16 cellular contexts compared by ENCODE assay signal in the genomic region with DNA sequence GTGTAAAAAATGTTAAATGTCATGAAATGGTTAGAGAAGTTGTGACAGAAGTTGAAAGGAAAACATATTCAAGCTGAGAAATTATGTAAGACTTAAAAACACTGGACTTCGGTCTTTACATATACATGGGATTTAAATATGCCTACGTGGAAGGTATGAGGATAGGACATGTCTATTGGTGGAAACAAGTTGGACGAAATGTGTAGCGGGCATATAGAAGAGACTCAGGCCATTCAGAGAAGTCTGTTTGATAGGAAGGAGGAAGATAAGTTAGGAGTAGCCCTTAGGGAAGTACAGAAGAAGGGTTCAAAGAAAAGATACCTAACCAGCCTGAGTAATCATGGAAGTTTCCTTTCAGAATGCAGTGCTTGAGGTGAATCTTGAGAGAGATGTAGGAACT. TPM values are rescaled to one million over a fixed set of nuclear protein-coding genes. Genes with fewer than 3 reads are reported as not detected.
DNase-seq lines count a peak whose midpoint lies in the region; ATAC-seq, FAIRE-seq and TF ChIP-seq lines count a peak whose summit lies in the region.
"Had no signal": no experiment of that assay in that cellular context is flagged by ENCODE, and none has a peak within 500 bp of the region (broad histone marks: within the 10 kb centered on the region; RNA-seq: fewer than 3 reads in every experiment).

No MANE protein-coding gene starts in this region.

- peak overlapping the region; percentile 14 for H4K91ac ChIP-seq in IMR-90 (ENCODE audit: insufficient read depth, low read depth, low read length)
- H4K91ac ChIP-seq in mesenchymal stem cell (ENCODE audit: low read length) = no peak overlapping the region

- H3K9me3 ChIP-seq in A549 = no peaks in the 10 kb centered on the region
- no peaks in the 10 kb centered on the region for H3K9me3 ChIP-seq in IMR-90 (ENCODE audit: control insufficient read depth, insufficient read depth, low read length)
- no peaks in the 10 kb centered on the region for H3K9me3 ChIP-seq in mesenchymal stem cell (ENCODE audit: control insufficient read depth, low read length)
- H3K9me3 ChIP-seq: BE2C, HAP-1 had no signal

- H3K14ac ChIP-seq in IMR-90 (replicated peaks; ENCODE audit: low read depth, low read length) = peak overlapping the region; percentile 73
- no peak overlapping the region for H3K14ac ChIP-seq in mesenchymal stem cell (ENCODE audit: low read length in 2 of 2)

- WGBS in A549 (ENCODE audit: missing lambda C conversion rate) = 55% methylated on average over 4 of the region's 4 CpGs
- WGBS in IMR-90 (ENCODE audit: extremely low coverage in 2 of 2, insufficient read length in 1 of 2), 2 experiments = no CpG with 5 or more reads among the region's 4 CpGs
- 97% methylated on average over 4 of the region's 4 CpGs for WGBS in mesenchymal stem cell

- H3K4me2 ChIP-seq in A549 = peak overlapping the region; percentile 79
- no peak overlapping the region for H3K4me2 ChIP-seq in IMR-90 (ENCODE audit: low read depth, low read length)
- no peak overlapping the region for H3K4me2 ChIP-seq in mesenchymal stem cell (ENCODE audit: low read length, poor library complexity, severe bottlenecking)

- no peaks in the 10 kb centered on the region for H3K27me3 ChIP-seq in IMR-90 (ENCODE audit: control insufficient read depth, insufficient read depth, low read length)
- no peaks in the 10 kb centered on the region for H3K27me3 ChIP-seq in mesenchymal stem cell (ENCODE audit: control insufficient read depth in 1 of 2, insufficient read depth in 1 of 2, low read length in 2 of 2)
- H3K27me3 ChIP-seq: BE2C had no signal

- no TSS peak for BruUV-seq in IMR-90 (replicated peaks; lab: Mats Ljungman, UMichigan)

- no peaks in the 10 kb centered on the region; the same call in 1 of the 2 replicates for H4K20me1 ChIP-seq in IMR-90 (ENCODE audit: insufficient read depth, low read length)

- no peaks in the 10 kb centered on the region; the same call in 1 of the 2 replicates for H3K36me3 ChIP-seq in IMR-90 (ENCODE audit: control insufficient read depth, insufficient read depth, low read length)
- H3K36me3 ChIP-seq in mesenchymal stem cell (ENCODE audit: control insufficient read depth in 1 of 2, insufficient read depth in 2 of 2, low read depth in 1 of 2, low read length in 2 of 2) = peaks cover 0 to 2% of the 10 kb centered on the region in 2 experiments
- H3K36me3 ChIP-seq: HAP-1 had no signal

- H2BK20ac ChIP-seq in IMR-90 (ENCODE audit: low read depth, low read length) = peak overlapping the region; percentile 27

- CTCF ChIA-PET in A549 (lab: Yijun Ruan, JAX) = interaction anchor here (0.8 to 1.2 kb wide), 2 partner anchors 13 to 45 kb away, joined by 3 read pairs; no protein-coding TSS in a partner anchor
- CTCF ChIA-PET in IMR-90 (lab: Yijun Ruan, JAX) = interaction anchor here (0.6 to 0.8 kb wide), 2 partner anchors 80 to 385 kb away, joined by 3 to 6 read pairs; no protein-coding TSS in a partner anchor

- H2AK5ac ChIP-seq in IMR-90 (ENCODE audit: low read depth, low read length) = peak overlapping the region; percentile 23
- H2AK5ac ChIP-seq in mesenchymal stem cell (ENCODE audit: low read length, severe bottlenecking) = peak overlapping the region; percentile 50

- no peak for TF ChIP-seq CTCF in A549 (IDR thresholded peaks at IDR 0.05)
- no peak for TF ChIP-seq CTCF in IMR-90 (conservative IDR thresholded peaks at IDR 0.05; ENCODE audit: low read depth, low read length)
- no peak for TF ChIP-seq CTCF in coronary artery (IDR thresholded peaks at IDR 0.05)

- H3K4me1 ChIP-seq in A549 = peaks cover 58% of the 10 kb centered on the region
- peaks cover 7% of the 10 kb centered on the region for H3K4me1 ChIP-seq in IMR-90 (ENCODE audit: control insufficient read depth, insufficient read depth, low read length)
- no peaks in the 10 kb centered on the region for H3K4me1 ChIP-seq in mesenchymal stem cell (ENCODE audit: control insufficient read depth, insufficient read depth, low read depth, low read length)
- H3K4me1 ChIP-seq: HAP-1 had no signal

- H2BK12ac ChIP-seq in mesenchymal stem cell (ENCODE audit: low read length in 2 of 2) = no peak overlapping the region

- dilution Hi-C loops in IMR-90 (cut with HindIII; ENCODE audit: low sequenced_read_pairs, unreplicated experiment) = no loop called here

- H3K4me3 ChIP-seq in A549 (no peak overlapping the region; the same call in 2 of the 3 replicates), IMR-90 (ENCODE audit: insufficient read depth, low read depth, low read length) (no peak overlapping the region), mesenchymal stem cell (ENCODE audit: insufficient read depth in 1 of 2, low read depth in 1 of 2, low read length in 2 of 2) (no peak overlapping the region), coronary artery (no peak overlapping the region)
- H3K4me3 ChIP-seq: HAP-1 had no signal

- no peak overlapping the region for H3K9ac ChIP-seq in IMR-90 (ENCODE audit: low read depth, low read length)
- H3K9ac ChIP-seq in mesenchymal stem cell (ENCODE audit: low read length) = no peak overlapping the region

- peak overlapping the region; percentile 62 to 89 for H3K27ac ChIP-seq in A549
- no peak overlapping the region for H3K27ac ChIP-seq in IMR-90 (ENCODE audit: insufficient read depth, low read length)
- H3K27ac ChIP-seq in mesenchymal stem cell (ENCODE audit: low read length, poor library complexity, severe bottlenecking) = no peak overlapping the region
- no peak overlapping the region for H3K27ac ChIP-seq in coronary artery
- H3K27ac ChIP-seq: C4-2B had no signal

- no peak overlapping the region for H2AFZ ChIP-seq in IMR-90 (replicated peaks; ENCODE audit: low read length, poor library complexity)
- no peak overlapping the region for H2AFZ ChIP-seq in mesenchymal stem cell (ENCODE audit: low read depth, low read length)

- H3K79me1 ChIP-seq in IMR-90 (ENCODE audit: low read depth in 1 of 2, low read length in 2 of 2) = no peaks in the 10 kb centered on the region; a peak in 1 of 4 replicates
- H3K79me1 ChIP-seq in mesenchymal stem cell (replicated peaks; ENCODE audit: low read length, poor library complexity, severe bottlenecking) = peaks cover 13% of the 10 kb centered on the region

- in situ Hi-C loops in IMR-90 (cut with MboI; ENCODE audit: low sequenced_read_pairs) = no loop called here

- FAIRE-seq in A549 (lab: Jason Lieb, UNC) (no peak), urothelium cell line (lab: Jason Lieb, UNC) (peak; percentile 53)
- FAIRE-seq: GM12892, GM18507, H1 had no signal

- ATAC-seq in A549 = peak; percentile 37 to 49; a peak in 4 of 6 replicates
- ATAC-seq in IMR-90 (ENCODE audit: low read depth) = no peak
- no peak for ATAC-seq in GM19467 (IDR thresholded peaks at IDR 0.05; ENCODE audit: unreplicated experiment)

- H4K5ac ChIP-seq in IMR-90 (ENCODE audit: low read depth, low read length) = peak overlapping the region; percentile 71; the same call in 1 of the 2 replicates

- H3K56ac ChIP-seq in IMR-90 (ENCODE audit: extremely low read depth, insufficient read depth, low read length) = no peak overlapping the region

- peak overlapping the region; percentile 62 for H3K4ac ChIP-seq in IMR-90 (ENCODE audit: low read depth, low read length)
- no peak overlapping the region for H3K4ac ChIP-seq in mesenchymal stem cell (ENCODE audit: low read depth in 1 of 2, low read length in 2 of 2)

- H2BK120ac ChIP-seq in IMR-90 (ENCODE audit: low read depth, low read length) = peak overlapping the region; percentile 59
- H2BK120ac ChIP-seq in mesenchymal stem cell (ENCODE audit: low read depth, low read length) = no peak overlapping the region

- DNase-seq in A549 (ENCODE audit: low read depth in 1 of 2, low spot score in 1 of 2) (no peak), IMR-90 (no peak), mesenchymal stem cell (no peak), urothelium cell line (ENCODE audit: low spot score) (no peak), coronary artery (ENCODE audit: low spot score) (no peak)
- DNase-seq: BE2C; CD4-positive, alpha-beta T cell; DMS153; DMS79; GDM1 had no signal

- no peak for TF ChIP-seq RAD21 in A549 (conservative IDR thresholded peaks at IDR 0.05 in 1 of 2, IDR thresholded peaks at IDR 0.05 in 1 of 2)
- no peak for TF ChIP-seq RAD21 in IMR-90 (IDR thresholded peaks at IDR 0.05; ENCODE audit: low read length)

- POLR2A ChIA-PET in A549 (lab: Yijun Ruan, JAX) = interaction anchor here (0.7 to 1.8 kb wide), 3 partner anchors 13 to 113 kb away, joined by 3 to 10 read pairs (median 5); a partner anchor contains a TSS
- POLR2A ChIA-PET in IMR-90 (lab: Charles Lee; ENCODE audit: unreplicated experiment) = no interaction called here

- H3K9me1 ChIP-seq in IMR-90 (ENCODE audit: insufficient read depth, low read length) = 0 out of 2 replicates have a peak, but pooled peaks cover 3% of the 10 kb centered on the region

- H4K8ac ChIP-seq in IMR-90 (ENCODE audit: low read depth in 2 of 2, low read length in 2 of 2) (peak overlapping the region in 1 of 2 experiments; percentile 19; a peak in 1 of 4 replicates), mesenchymal stem cell (ENCODE audit: low read length) (no peak overlapping the region)

- peak overlapping the region; percentile 45; the same call in 1 of the 3 replicates for H2BK15ac ChIP-seq in IMR-90 (ENCODE audit: low read depth, low read length)
- no peak overlapping the region for H2BK15ac ChIP-seq in mesenchymal stem cell (ENCODE audit: low read depth, poor library complexity, severe bottlenecking)

- H2BK5ac ChIP-seq in IMR-90 (ENCODE audit: low read depth, low read length, poor library complexity, severe bottlenecking) (peak overlapping the region; percentile 64), mesenchymal stem cell (ENCODE audit: low read depth, low read length, poor library complexity, severe bottlenecking) (no peak overlapping the region)

- no peak overlapping the region for H2AK9ac ChIP-seq in IMR-90 (replicated peaks; ENCODE audit: low read depth, low read length, poor library complexity)

- intact Hi-C loops in IMR-90 (cut with micrococcal nuclease) = no loop called here

- TF ChIP-seq EP300 in A549 (IDR thresholded peaks at IDR 0.05) = no peak

- H3K23ac ChIP-seq in IMR-90 (ENCODE audit: low read depth, low read length) (no peak overlapping the region), mesenchymal stem cell (ENCODE audit: low read length in 2 of 2) (no peak overlapping the region)

- peak overlapping the region; percentile 92 for H3K18ac ChIP-seq in IMR-90 (ENCODE audit: low read depth, low read length)
- no peak overlapping the region for H3K18ac ChIP-seq in mesenchymal stem cell (ENCODE audit: low read depth in 1 of 2, low read length in 2 of 2)

- TF ChIP-seq POLR2A in A549 (IDR thresholded peaks at IDR 0.05; ENCODE audit: low read length) (no peak), IMR-90 (IDR thresholded peaks at IDR 0.05; ENCODE audit: low read depth, low read length) (no peak)

RNA-seq across cellular contexts. Expression of a gene that starts 14.7 kb away (rescaled TPM):
- polyA plus RNA-seq in A549 (2011; rRNA removed) (36.7 and 59.0 TPM in 2 replicates), A549 (2017; fragmentation: RNase III; extraction: RNeasy Plus Mini Kit Qiagen cat#74134 plus additional on column Dnase treatment) (28.0 to 33.4 TPM (median 33.3 TPM) in 3 replicates), IMR-90 (2012; rRNA removed) (27.8 and 28.8 TPM in 2 replicates)
- polyA plus RNA-seq in A549 (2012; cell fraction: cytosol; rRNA removed) = 14.5 and 14.9 TPM in 2 replicates
- polyA plus RNA-seq in A549 (2012; cell fraction: nucleus; rRNA removed) = 23.2 and 29.5 TPM in 2 replicates
- 58.6 and 60.9 TPM in 2 replicates for polyA minus RNA-seq in A549 (2011; rRNA and poly(A)+ RNA removed)
- total RNA-seq in IMR-90 (2012; rRNA removed) = 62.2 and 77.1 TPM in 2 replicates
- polyA plus RNA-seq in IMR-90 (2012; cell fraction: cytosol; rRNA removed) = 10.1 and 18.8 TPM in 2 replicates
- polyA plus RNA-seq in IMR-90 (2012; cell fraction: nucleus; rRNA removed; ENCODE audit: low replicate concordance) = 9.6 and 30.1 TPM in 2 replicates
- 11.3 TPM for polyA plus RNA-seq in mesenchymal stem cell (2013, experiment 1 of 2)
- 11.3 TPM for polyA plus RNA-seq in mesenchymal stem cell (2013, experiment 2 of 2)

Comparison
In these comparisons a context has a peak if more than half of its experiments do, and no peak if none do; other contexts are left out.
1. ATAC-seq: peak in A549 (2 of 2); none in IMR-90 (single experiment) and GM19467 (single experiment).
2. H3K27ac ChIP-seq: peak in A549 (2 of 2); none in IMR-90 (single experiment), mesenchymal stem cell (single experiment) and coronary artery (0 of 2).